ENCODE assay signal across 1 cellular context in genomic region chr12:77299001-77299400, GRCh38.
TF ChIP-seq lines count a peak whose summit lies in the region.

No MANE protein-coding gene starts in this region.

TF ChIP-seq in GM23338, 12 proteins besides CTCF, POLR2A, EP300 and RAD21 (continued from another document):
- TF ChIP-seq EZH2 (IDR thresholded peaks at IDR 0.05; ENCODE audit: low read depth, unreplicated experiment): no peak
- TF ChIP-seq JUNB (IDR thresholded peaks at IDR 0.05; ENCODE audit: unreplicated experiment): no peak
- no peak for TF ChIP-seq POLR2AphosphoS5 (IDR thresholded peaks at IDR 0.05; ENCODE audit: low read depth)
- no peak for TF ChIP-seq ZNF114 (CRISPR knock-in tag; IDR thresholded peaks at IDR 0.05)
- TF ChIP-seq NANOG (IDR thresholded peaks at IDR 0.05; ENCODE audit: borderline replicate concordance): no peak
- no peak for TF ChIP-seq EZH2phosphoT487 (IDR thresholded peaks at IDR 0.05; ENCODE audit: unreplicated experiment)
- TF ChIP-seq, protein P1, sequence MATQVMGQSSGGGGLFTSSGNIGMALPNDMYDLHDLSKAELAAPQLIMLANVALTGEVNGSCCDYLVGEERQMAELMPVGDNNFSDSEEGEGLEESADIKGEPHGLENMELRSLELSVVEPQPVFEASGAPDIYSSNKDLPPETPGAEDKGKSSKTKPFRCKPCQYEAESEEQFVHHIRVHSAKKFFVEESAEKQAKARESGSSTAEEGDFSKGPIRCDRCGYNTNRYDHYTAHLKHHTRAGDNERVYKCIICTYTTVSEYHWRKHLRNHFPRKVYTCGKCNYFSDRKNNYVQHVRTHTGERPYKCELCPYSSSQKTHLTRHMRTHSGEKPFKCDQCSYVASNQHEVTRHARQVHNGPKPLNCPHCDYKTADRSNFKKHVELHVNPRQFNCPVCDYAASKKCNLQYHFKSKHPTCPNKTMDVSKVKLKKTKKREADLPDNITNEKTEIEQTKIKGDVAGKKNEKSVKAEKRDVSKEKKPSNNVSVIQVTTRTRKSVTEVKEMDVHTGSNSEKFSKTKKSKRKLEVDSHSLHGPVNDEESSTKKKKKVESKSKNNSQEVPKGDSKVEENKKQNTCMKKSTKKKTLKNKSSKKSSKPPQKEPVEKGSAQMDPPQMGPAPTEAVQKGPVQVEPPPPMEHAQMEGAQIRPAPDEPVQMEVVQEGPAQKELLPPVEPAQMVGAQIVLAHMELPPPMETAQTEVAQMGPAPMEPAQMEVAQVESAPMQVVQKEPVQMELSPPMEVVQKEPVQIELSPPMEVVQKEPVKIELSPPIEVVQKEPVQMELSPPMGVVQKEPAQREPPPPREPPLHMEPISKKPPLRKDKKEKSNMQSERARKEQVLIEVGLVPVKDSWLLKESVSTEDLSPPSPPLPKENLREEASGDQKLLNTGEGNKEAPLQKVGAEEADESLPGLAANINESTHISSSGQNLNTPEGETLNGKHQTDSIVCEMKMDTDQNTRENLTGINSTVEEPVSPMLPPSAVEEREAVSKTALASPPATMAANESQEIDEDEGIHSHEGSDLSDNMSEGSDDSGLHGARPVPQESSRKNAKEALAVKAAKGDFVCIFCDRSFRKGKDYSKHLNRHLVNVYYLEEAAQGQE (IDR thresholded peaks at IDR 0.05; ENCODE audit: unreplicated experiment): no peak
TF ChIP-seq in GM23338: peak in this region for 0.
